ENCODE assay signal across 8 cellular contexts in the genomic region with DNA sequence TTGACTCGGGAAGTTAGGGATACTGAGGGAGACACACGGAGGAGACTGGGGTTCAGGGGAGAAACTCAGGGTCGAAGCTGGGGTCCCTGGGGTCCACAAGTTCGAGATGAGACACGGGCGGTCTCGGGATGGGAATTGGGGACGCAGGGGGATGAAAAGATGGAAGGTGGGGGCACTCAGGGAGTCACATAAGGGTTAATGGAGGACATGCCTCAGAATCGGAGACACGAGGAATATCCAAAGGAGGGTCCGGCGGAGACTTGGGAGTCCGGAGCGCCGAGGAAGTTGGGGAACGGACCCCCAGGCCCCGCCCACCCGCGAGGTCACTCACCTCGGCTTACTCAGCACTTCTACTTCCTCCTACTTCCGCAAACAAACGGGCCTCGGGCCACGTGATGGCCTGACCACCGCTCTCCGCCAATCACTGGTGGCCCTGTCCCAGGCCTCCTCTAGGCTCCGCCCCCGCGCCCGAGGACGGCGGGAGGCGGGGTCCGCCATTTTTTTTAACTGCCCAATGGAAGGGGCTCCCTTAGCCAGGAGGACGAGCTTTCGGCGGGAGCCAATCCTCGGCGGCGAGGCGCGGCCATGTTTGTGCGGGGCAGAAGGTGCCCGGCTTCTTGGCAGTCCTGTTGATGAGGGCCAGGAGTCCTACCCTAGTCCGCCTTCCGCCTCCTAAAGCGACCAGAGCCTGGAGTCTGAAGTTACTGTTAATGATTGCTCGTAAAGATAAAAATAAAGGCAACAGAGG. TPM values are rescaled to one million over a fixed set of nuclear protein-coding genes. Genes with fewer than 3 reads are reported as not detected.
DNase-seq lines count a peak whose midpoint lies in the region; ATAC-seq and TF ChIP-seq lines count a peak whose summit lies in the region.

A gene with protein sequence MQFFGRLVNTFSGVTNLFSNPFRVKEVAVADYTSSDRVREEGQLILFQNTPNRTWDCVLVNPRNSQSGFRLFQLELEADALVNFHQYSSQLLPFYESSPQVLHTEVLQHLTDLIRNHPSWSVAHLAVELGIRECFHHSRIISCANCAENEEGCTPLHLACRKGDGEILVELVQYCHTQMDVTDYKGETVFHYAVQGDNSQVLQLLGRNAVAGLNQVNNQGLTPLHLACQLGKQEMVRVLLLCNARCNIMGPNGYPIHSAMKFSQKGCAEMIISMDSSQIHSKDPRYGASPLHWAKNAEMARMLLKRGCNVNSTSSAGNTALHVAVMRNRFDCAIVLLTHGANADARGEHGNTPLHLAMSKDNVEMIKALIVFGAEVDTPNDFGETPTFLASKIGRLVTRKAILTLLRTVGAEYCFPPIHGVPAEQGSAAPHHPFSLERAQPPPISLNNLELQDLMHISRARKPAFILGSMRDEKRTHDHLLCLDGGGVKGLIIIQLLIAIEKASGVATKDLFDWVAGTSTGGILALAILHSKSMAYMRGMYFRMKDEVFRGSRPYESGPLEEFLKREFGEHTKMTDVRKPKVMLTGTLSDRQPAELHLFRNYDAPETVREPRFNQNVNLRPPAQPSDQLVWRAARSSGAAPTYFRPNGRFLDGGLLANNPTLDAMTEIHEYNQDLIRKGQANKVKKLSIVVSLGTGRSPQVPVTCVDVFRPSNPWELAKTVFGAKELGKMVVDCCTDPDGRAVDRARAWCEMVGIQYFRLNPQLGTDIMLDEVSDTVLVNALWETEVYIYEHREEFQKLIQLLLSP (minus strand): TSS at position 378 of the 748 bp plus-strand sequence. CDS start 12,404 bp downstream, outside the sequence.

- H3K4me1 ChIP-seq in A673 (ENCODE audit: insufficient read depth, low read length, poor library complexity, severe bottlenecking) (peaks cover 24% of the 10 kb centered on the region), breast epithelium (peaks cover 3 to 25% of the 10 kb centered on the region in 2 donors)

- peak; percentile 99 for DNase-seq in A673 (ENCODE audit: low spot score)
- peak; percentile 76 for DNase-seq in NCI-H2196 treated with DMSO at 0.1 percent for 48 hours (lab: John Stamatoyannopoulos, UW; ENCODE audit: unreplicated experiment)
- peak; percentile 99 for DNase-seq in breast epithelium (ENCODE audit: low spot score in 2 of 2)

- TF ChIP-seq CTCF in A673 (conservative IDR thresholded peaks at IDR 0.05; ENCODE audit: low read depth, low read length) (no peak), VCaP (conservative IDR thresholded peaks at IDR 0.05) (no peak), breast epithelium (IDR thresholded peaks at IDR 0.05) (peak in 1 of 3 donors; percentile 7)

- H3K27ac ChIP-seq in A673 (ENCODE audit: low read depth, low read length, poor library complexity, severe bottlenecking) (peak within 1 kb of the TSS; percentile 95), VCaP (peak within 1 kb of the TSS; percentile 99), breast epithelium (peak within 1 kb of the TSS; percentile 96), skin epidermis (peak within 1 kb of the TSS; percentile 32 to 97 (median 93))

- H3K9me3 ChIP-seq in A673 (ENCODE audit: low read depth, low read length, poor library complexity, severe bottlenecking), result no peaks in the 10 kb centered on the region
- no peaks in the 10 kb centered on the region for H3K9me3 ChIP-seq in breast epithelium
- no peaks in the 10 kb centered on the region for H3K9me3 ChIP-seq in iPS-18c (ENCODE audit: control insufficient read depth, insufficient read depth, low read length)

- peak; percentile 38 for TF ChIP-seq POLR2A in breast epithelium (IDR thresholded peaks at IDR 0.05)

- POLR2A ChIA-PET in A673 (lab: Charles Lee; ENCODE audit: low non-redundant PET), result interaction anchor here (0.5 kb wide), 1 partner anchor 1126 kb away, joined by 4 read pairs; no protein-coding TSS in a partner anchor

- H3K36me3 ChIP-seq in A673 (ENCODE audit: insufficient read depth, low read length, poor library complexity, severe bottlenecking) (no peaks in the 10 kb centered on the region), breast epithelium (no peaks in the 10 kb centered on the region)

- peak within 1 kb of the TSS; percentile 72 for H3K4me3 ChIP-seq in A673 (ENCODE audit: low read depth, low read length, poor library complexity, severe bottlenecking)
- peak within 1 kb of the TSS; percentile 53 to 73 (median 55) for H3K4me3 ChIP-seq in breast epithelium
- peak within 1 kb of the TSS; percentile 81 for H3K4me3 ChIP-seq in iPS-18c (ENCODE audit: insufficient read depth, low read depth, low read length)
- peak within 1 kb of the TSS; percentile 40 to 61 (median 57) for H3K4me3 ChIP-seq in skin epidermis

- BruUV-seq in A673 (replicated peaks; lab: Mats Ljungman, UMichigan), result no TSS peak

- ATAC-seq in GM18868 (IDR thresholded peaks at IDR 0.05; ENCODE audit: unreplicated experiment), result peak; percentile 86
- ATAC-seq in HG03135 (IDR thresholded peaks at IDR 0.05; ENCODE audit: unreplicated experiment), result peak; percentile 88

- intact Hi-C loops in A673 (cut with micrococcal nuclease; ENCODE audit: unreplicated experiment) (no loop called here), breast epithelium (cut with DNase I; ENCODE audit: low total_unique reads) (no loop called here)

- CTCF ChIA-PET in A673 (lab: Charles Lee), result no interaction called here

- H3K27me3 ChIP-seq in A673 (replicated peaks; ENCODE audit: insufficient read depth, low read depth, low read length, poor library complexity) (no peaks in the 10 kb centered on the region), breast epithelium (no peaks in the 10 kb centered on the region)

RNA-seq across cellular contexts. Expression of the gene that starts here (rescaled TPM):
- 31.8 and 40.8 TPM in 2 replicates for total RNA-seq in A673 (2021)
- 10 to 100 TPM; 41.1 to 68.1 (median 59.3) TPM for total RNA-seq in breast epithelium

Comparison
In these comparisons a context has a peak if more than half of its experiments do, and no peak if none do; other contexts are left out.
1. Peak in every context shown above with its lines: DNase-seq, ATAC-seq, H3K4me3 ChIP-seq and H3K27ac ChIP-seq.